In the genomic region with DNA sequence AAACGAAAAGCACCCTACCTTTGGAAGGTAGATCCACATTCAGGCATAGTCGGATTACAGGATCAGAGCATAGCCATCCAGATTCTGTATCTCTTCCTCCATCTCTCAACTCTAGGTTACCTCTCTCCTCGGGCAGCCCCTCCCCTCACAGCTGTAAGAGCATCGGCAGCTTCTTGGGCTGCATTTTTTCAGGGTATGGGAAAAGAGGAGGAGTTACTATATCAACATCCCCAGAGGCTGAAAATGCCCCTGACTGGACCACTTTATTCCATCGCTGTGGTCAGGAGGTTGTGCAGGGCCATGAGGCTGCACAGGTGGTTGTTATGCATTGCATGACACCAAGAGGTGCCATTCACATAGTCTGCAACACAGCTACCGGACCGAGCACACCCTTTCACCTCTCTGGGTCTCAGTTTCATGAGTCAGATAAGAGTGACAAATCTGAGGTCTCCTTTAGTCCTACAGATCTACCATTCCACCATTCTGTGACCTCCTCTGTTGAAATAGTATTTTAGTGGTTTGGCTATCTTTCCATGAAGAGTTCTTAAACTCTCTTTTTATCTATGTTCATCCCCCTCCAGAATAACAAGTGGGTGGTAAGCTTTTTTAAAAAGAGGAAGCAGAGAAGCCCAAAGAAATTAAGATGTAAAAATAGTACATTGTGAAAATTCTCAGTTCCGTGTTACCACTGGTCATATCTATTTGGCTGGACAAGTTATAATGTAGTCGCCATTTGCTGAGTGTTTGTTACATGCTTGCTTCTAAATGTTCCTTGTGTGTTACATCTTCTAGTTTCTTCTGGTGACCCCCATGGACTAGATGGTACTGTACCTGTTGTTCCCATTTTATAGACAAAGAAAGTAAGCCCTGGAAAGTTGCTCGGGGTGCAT, we compare ENCODE assay signal across 1 cellular context.
TF ChIP-seq lines count a peak whose summit lies in the region.

No MANE protein-coding gene starts in this region.

TF ChIP-seq in HepG2, 621 proteins besides CTCF, POLR2A, EP300 and RAD21 (continued from another document):
- TF ChIP-seq, protein P1, sequence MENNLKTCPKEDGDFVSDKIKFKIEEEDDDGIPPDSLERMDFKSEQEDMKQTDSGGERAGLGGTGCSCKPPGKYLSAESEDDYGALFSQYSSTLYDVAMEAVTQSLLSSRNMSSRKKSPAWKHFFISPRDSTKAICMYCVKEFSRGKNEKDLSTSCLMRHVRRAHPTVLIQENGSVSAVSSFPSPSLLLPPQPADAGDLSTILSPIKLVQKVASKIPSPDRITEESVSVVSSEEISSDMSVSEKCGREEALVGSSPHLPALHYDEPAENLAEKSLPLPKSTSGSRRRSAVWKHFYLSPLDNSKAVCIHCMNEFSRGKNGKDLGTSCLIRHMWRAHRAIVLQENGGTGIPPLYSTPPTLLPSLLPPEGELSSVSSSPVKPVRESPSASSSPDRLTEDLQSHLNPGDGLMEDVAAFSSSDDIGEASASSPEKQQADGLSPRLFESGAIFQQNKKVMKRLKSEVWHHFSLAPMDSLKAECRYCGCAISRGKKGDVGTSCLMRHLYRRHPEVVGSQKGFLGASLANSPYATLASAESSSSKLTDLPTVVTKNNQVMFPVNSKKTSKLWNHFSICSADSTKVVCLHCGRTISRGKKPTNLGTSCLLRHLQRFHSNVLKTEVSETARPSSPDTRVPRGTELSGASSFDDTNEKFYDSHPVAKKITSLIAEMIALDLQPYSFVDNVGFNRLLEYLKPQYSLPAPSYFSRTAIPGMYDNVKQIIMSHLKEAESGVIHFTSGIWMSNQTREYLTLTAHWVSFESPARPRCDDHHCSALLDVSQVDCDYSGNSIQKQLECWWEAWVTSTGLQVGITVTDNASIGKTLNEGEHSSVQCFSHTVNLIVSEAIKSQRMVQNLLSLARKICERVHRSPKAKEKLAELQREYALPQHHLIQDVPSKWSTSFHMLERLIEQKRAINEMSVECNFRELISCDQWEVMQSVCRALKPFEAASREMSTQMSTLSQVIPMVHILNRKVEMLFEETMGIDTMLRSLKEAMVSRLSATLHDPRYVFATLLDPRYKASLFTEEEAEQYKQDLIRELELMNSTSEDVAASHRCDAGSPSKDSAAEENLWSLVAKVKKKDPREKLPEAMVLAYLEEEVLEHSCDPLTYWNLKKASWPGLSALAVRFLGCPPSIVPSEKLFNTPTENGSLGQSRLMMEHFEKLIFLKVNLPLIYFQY (CRISPR knock-in tag; IDR thresholded peaks at IDR 0.05; ENCODE audit: borderline replicate concordance) = no peak
- no peak for TF ChIP-seq SP2 (CRISPR knock-in tag; IDR thresholded peaks at IDR 0.05)
- TF ChIP-seq ZMYM4 (CRISPR knock-in tag; IDR thresholded peaks at IDR 0.05) = no peak
- no peak for TF ChIP-seq ZNF713 (CRISPR knock-in tag; IDR thresholded peaks at IDR 0.05)
- TF ChIP-seq NCOA5 (CRISPR knock-in tag; IDR thresholded peaks at IDR 0.05) = no peak
- no peak for TF ChIP-seq HNRNPLL (IDR thresholded peaks at IDR 0.05; ENCODE audit: low read depth, low read length, poor library complexity, severe bottlenecking)
- no peak for TF ChIP-seq NR2C2 (CRISPR knock-in tag; IDR thresholded peaks at IDR 0.05; ENCODE audit: borderline replicate concordance)
- no peak for TF ChIP-seq ZNF644 (CRISPR knock-in tag; IDR thresholded peaks at IDR 0.05; ENCODE audit: low read depth)
- TF ChIP-seq ZNF891 (CRISPR knock-in tag; IDR thresholded peaks at IDR 0.05) = no peak
- TF ChIP-seq ZEB1 (IDR thresholded peaks at IDR 0.05; ENCODE audit: insufficient replicate concordance, low read depth) = no peak
- TF ChIP-seq, protein P2, sequence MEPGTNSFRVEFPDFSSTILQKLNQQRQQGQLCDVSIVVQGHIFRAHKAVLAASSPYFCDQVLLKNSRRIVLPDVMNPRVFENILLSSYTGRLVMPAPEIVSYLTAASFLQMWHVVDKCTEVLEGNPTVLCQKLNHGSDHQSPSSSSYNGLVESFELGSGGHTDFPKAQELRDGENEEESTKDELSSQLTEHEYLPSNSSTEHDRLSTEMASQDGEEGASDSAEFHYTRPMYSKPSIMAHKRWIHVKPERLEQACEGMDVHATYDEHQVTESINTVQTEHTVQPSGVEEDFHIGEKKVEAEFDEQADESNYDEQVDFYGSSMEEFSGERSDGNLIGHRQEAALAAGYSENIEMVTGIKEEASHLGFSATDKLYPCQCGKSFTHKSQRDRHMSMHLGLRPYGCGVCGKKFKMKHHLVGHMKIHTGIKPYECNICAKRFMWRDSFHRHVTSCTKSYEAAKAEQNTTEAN (CRISPR knock-in tag; conservative IDR thresholded peaks at IDR 0.05) = no peak
